16 cellular contexts compared by ENCODE assay signal in genomic region chrX:30791296-30792278, GRCh38.
DNase-seq lines count a peak whose midpoint lies in the region; TF ChIP-seq lines count a peak whose summit lies in the region.
"Had no signal": no experiment of that assay in that cellular context is flagged by ENCODE, and none has a peak within 500 bp of the region (broad histone marks: within the 10 kb centered on the region; RNA-seq: fewer than 3 reads in every experiment).

No MANE protein-coding gene starts in this region.

- H4K20me1 ChIP-seq in H9 (ENCODE audit: control insufficient read depth, insufficient read depth, insufficient read length) (peaks cover 9% of the 10 kb centered on the region), neural progenitor cell (ENCODE audit: low read depth) (no peaks in the 10 kb centered on the region)

- H3K9me3 Mint-ChIP-seq in H9 (peaks cover 10 to 54% of the 10 kb centered on the region in 2 experiments), chondrocyte (ENCODE audit: low read depth) (peaks cover 55% of the 10 kb centered on the region), neural progenitor cell (no peaks in the 10 kb centered on the region)
- H3K9me3 Mint-ChIP-seq: CD8-positive, alpha-beta T cell; GM23338 had no signal

- TF ChIP-seq POLR2A in sigmoid colon (IDR thresholded peaks at IDR 0.05) (no peak), testis (IDR thresholded peaks at IDR 0.05) (no peak)

- H3T11ph ChIP-seq in H9 (ENCODE audit: low read length): no peak overlapping the region

- no peak overlapping the region for H2AFZ ChIP-seq in H9 (ENCODE audit: low read length)
- no peak overlapping the region for H2AFZ ChIP-seq in neural progenitor cell (replicated peaks)
- H2AFZ ChIP-seq: GM23338 had no signal

- peak overlapping the region; percentile 1 for H2BK5ac ChIP-seq in H9 (ENCODE audit: insufficient read length, low read length)

- peaks cover 27% of the 10 kb centered on the region for H3K27me3 Mint-ChIP-seq in H9 (ENCODE audit: low read depth)
- no peaks in the 10 kb centered on the region for H3K27me3 Mint-ChIP-seq in chondrocyte (ENCODE audit: low read depth)
- H3K27me3 Mint-ChIP-seq in neural progenitor cell (ENCODE audit: insufficient read depth, low read depth): peaks cover 5% of the 10 kb centered on the region

- H3F3A ChIP-seq in neural progenitor cell (ENCODE audit: low read depth): no peaks in the 10 kb centered on the region

- DNase-seq in H9: no peak
- DNase-seq in chondrocyte (ENCODE audit: low spot score): peak; percentile 47
- peak; percentile 75 for DNase-seq in mesenteric fat pad (ENCODE audit: low spot score)
- peak; percentile 41 for DNase-seq in sigmoid colon
- no peak for DNase-seq in testis
- DNase-seq in stimulated activated naive CD4-positive, alpha-beta T cell treated with Interleukin-2 at 50 U/mL for 16 hours (lab: John Stamatoyannopoulos, UW): no peak
- DNase-seq in NCI-H1417 (lab: John Stamatoyannopoulos, UW): no peak
- no peak for DNase-seq in neural progenitor cell (ENCODE audit: low spot score)
- DNase-seq: CD8-positive, alpha-beta T cell; COR-L47; DMS153; DMS79 treated with DMSO at 0.1 percent for 48 hours; EL had no signal

- H3K4me3 ChIP-seq in sigmoid colon (no peak overlapping the region), testis (no peak overlapping the region), neural progenitor cell (no peak overlapping the region)
- H3K4me3 ChIP-seq: GM23338 had no signal

- H3K4me1 Mint-ChIP-seq in H9 (no peaks in the 10 kb centered on the region), chondrocyte (ENCODE audit: low read depth) (no peaks in the 10 kb centered on the region), neural progenitor cell (no peaks in the 10 kb centered on the region)
- H3K4me1 Mint-ChIP-seq: CD14-positive monocyte, GM23338 had no signal

- H3K27me3 ChIP-seq in H9 (ENCODE audit: insufficient read depth, low read length) (no peaks in the 10 kb centered on the region), sigmoid colon (no peaks in the 10 kb centered on the region), testis (no peaks in the 10 kb centered on the region), neural progenitor cell (no peaks in the 10 kb centered on the region)

- peaks cover 4% of the 10 kb centered on the region for H3K9me3 ChIP-seq in H9 (ENCODE audit: control insufficient read depth, low read depth, low read length)
- H3K9me3 ChIP-seq in sigmoid colon: no peaks in the 10 kb centered on the region
- H3K9me3 ChIP-seq in testis: no peaks in the 10 kb centered on the region
- H3K9me3 ChIP-seq in neural progenitor cell (ENCODE audit: low read depth): no peaks in the 10 kb centered on the region

- no peaks in the 10 kb centered on the region; a peak in 3 of 7 replicates for H3K36me3 Mint-ChIP-seq in H9 (ENCODE audit: insufficient read depth in 1 of 3, low read depth in 3 of 3)
- no peaks in the 10 kb centered on the region for H3K36me3 Mint-ChIP-seq in chondrocyte (ENCODE audit: low read depth)
- no peaks in the 10 kb centered on the region for H3K36me3 Mint-ChIP-seq in neural progenitor cell
- H3K36me3 Mint-ChIP-seq: CD14-positive monocyte; CD8-positive, alpha-beta T cell had no signal

- H3K23ac ChIP-seq in H9 (ENCODE audit: insufficient read length, low read depth, low read length): peak overlapping the region; percentile 16

- H3K14ac ChIP-seq in H9 (ENCODE audit: insufficient read depth, low read length): no peak overlapping the region

- H2BK12ac ChIP-seq in H9 (ENCODE audit: insufficient read length, low read depth, low read length): no peak overlapping the region

- no peak overlapping the region for H2AK5ac ChIP-seq in H9 (ENCODE audit: insufficient read length, low read length)

- no peak overlapping the region for H2BK15ac ChIP-seq in H9 (ENCODE audit: low read depth, low read length)

- H3K36me3 ChIP-seq in sigmoid colon (no peaks in the 10 kb centered on the region), testis (ENCODE audit: low read depth, missing control alignments) (no peaks in the 10 kb centered on the region), neural progenitor cell (no peaks in the 10 kb centered on the region)

- H3K4me3 Mint-ChIP-seq in H9 (no peak overlapping the region), chondrocyte (ENCODE audit: unreplicated experiment) (no peak overlapping the region), neural progenitor cell (no peak overlapping the region)
- H3K4me3 Mint-ChIP-seq: CD14-positive monocyte; CD8-positive, alpha-beta T cell; GM23338 had no signal

- H3K18ac ChIP-seq in H9 (ENCODE audit: insufficient read length, low read depth, low read length): no peak overlapping the region

- no peaks in the 10 kb centered on the region for H3K79me1 ChIP-seq in H9 (ENCODE audit: insufficient read depth, low read depth, low read length, poor library complexity, severe bottlenecking)

- no peak overlapping the region for H3K27ac ChIP-seq in H9 (ENCODE audit: insufficient read length, low read depth, low read length)
- no peak overlapping the region for H3K27ac ChIP-seq in sigmoid colon
- H3K27ac ChIP-seq in testis: no peak overlapping the region
- H3K27ac ChIP-seq in neural progenitor cell: no peak overlapping the region
- H3K27ac ChIP-seq: HL-60 had no signal

- peak overlapping the region; percentile 44 for H4K8ac ChIP-seq in H9 (replicated peaks; ENCODE audit: insufficient read length, low read depth, low read length)

- no peak overlapping the region for H3K4ac ChIP-seq in H9 (ENCODE audit: low read depth, low read length)

- no CpG with 5 or more reads among the region's 8 CpGs for WGBS in H9 (ENCODE audit: extremely low coverage, insufficient read length, low lambda C conversion rate)
- 82 to 96% methylated on average over 8 of the region's 8 CpGs for WGBS in sigmoid colon, 2 donors
- 86 to 98% methylated on average over 8 of the region's 8 CpGs for WGBS in testis, 2 donors

- H3K56ac ChIP-seq in H9 (ENCODE audit: insufficient read length, low read depth, low read length): peak overlapping the region; percentile 41

- TF ChIP-seq EP300 in sigmoid colon (IDR thresholded peaks at IDR 0.05): no peak

- no peak overlapping the region for H2BK20ac ChIP-seq in H9 (ENCODE audit: low read depth, low read length, poor library complexity, severe bottlenecking)

- TF ChIP-seq CTCF in H9 (conservative IDR thresholded peaks at IDR 0.05) (no peak), chondrocyte (IDR thresholded peaks at IDR 0.05) (no peak), sigmoid colon (IDR thresholded peaks at IDR 0.05) (no peak), testis (IDR thresholded peaks at IDR 0.05) (no peak), neural progenitor cell (IDR thresholded peaks at IDR 0.05) (no peak)

- H3K4me1 ChIP-seq in H9 (ENCODE audit: insufficient read depth, low read length) (no peaks in the 10 kb centered on the region), sigmoid colon (no peaks in the 10 kb centered on the region), testis (no peaks in the 10 kb centered on the region), neural progenitor cell (no peaks in the 10 kb centered on the region)

- H2BK120ac ChIP-seq in H9 (ENCODE audit: low read depth, low read length, poor library complexity, severe bottlenecking): no peak overlapping the region

- H4K5ac ChIP-seq in H9 (ENCODE audit: insufficient read length, low read depth, low read length): peak overlapping the region; percentile 59

- H3K27ac Mint-ChIP-seq in H9 (no peak overlapping the region), chondrocyte (ENCODE audit: unreplicated experiment) (no peak overlapping the region), neural progenitor cell (no peak overlapping the region)
- H3K27ac Mint-ChIP-seq: CD14-positive monocyte; CD8-positive, alpha-beta T cell; GM23338 had no signal

- H3K4me2 ChIP-seq in H9 (ENCODE audit: insufficient read depth, insufficient read length, low read length) (no peak overlapping the region), neural progenitor cell (no peak overlapping the region)
- H3K4me2 ChIP-seq: GM23338 had no signal

- H4K91ac ChIP-seq in H9 (ENCODE audit: insufficient read length, low read depth, low read length): no peak overlapping the region

- intact Hi-C loops in sigmoid colon (cut with DNase I) (no loop called here), testis (cut with DNase I; ENCODE audit: low total_unique reads) (no loop called here)

- H3K9ac ChIP-seq in H9 (ENCODE audit: extremely low read depth, insufficient read length, low read length) (no peak overlapping the region), neural progenitor cell (no peak overlapping the region)

- H3K79me2 ChIP-seq in H9 (ENCODE audit: insufficient read depth, low read length): no peaks in the 10 kb centered on the region
- H3K79me2 ChIP-seq in neural progenitor cell (ENCODE audit: low read depth): no peaks in the 10 kb centered on the region

- no peaks in the 10 kb centered on the region for H3K23me2 ChIP-seq in H9 (ENCODE audit: insufficient read length, low read depth, low read length, poor library complexity, severe bottlenecking)

Comparison
In these comparisons a context has a peak if more than half of its experiments do, and no peak if none do; other contexts are left out.
1. DNase-seq: peak in chondrocyte (single experiment), mesenteric fat pad (single experiment) and sigmoid colon (single experiment); none in H9 (single experiment), testis (single experiment), stimulated activated naive CD4-positive, alpha-beta T cell treated with Interleukin-2 at 50 U/mL for 16 hours (single experiment), NCI-H1417 (0 of 3) and neural progenitor cell (single experiment).